ENCODE assay signal across 11 cellular contexts in the genomic region with DNA sequence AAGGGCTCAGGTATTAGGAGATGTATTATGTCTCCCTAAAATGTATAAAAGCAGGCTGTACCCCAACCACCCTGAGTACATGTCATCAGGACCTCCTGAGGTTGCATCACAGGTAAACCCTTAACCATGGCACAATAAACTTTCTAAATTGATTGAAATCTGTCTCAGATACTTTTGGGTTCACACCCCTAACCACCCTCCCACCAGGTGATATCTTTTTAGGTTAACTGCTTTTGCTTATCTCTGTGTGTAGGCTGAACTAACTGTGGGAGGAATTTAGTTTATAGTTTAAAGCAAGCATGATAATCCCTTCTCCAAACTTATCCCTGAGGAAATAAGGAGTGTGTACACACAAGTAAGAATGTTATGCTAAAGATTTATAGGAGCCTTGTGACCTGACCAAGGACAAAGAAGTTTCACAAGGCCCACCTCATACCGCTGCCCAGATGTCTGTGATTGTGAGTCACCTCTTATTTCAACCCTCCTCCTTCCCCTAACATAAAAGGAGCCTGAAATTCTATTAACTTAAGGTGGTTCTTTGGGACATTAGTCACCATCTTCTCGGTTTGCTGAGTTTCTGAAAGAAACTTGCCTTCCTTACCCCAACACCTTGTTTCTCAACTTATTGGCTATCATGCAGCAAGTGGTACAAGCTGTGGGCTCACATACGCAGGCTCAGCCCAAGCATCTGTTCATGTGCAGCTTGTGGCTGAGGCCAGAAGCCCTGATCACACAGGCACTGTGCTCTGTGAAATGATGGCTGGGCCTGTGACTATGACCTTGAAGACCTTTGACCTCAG. TPM values are rescaled to one million over a fixed set of nuclear protein-coding genes. Genes with fewer than 3 reads are reported as not detected.
DNase-seq lines count a peak whose midpoint lies in the region; ATAC-seq, FAIRE-seq and TF ChIP-seq lines count a peak whose summit lies in the region.
"Had no signal": no experiment of that assay in that cellular context is flagged by ENCODE, and none has a peak within 500 bp of the region (broad histone marks: within the 10 kb centered on the region; RNA-seq: fewer than 3 reads in every experiment).

No MANE protein-coding gene starts in this region.

- H3K9me3 Mint-ChIP-seq in progenitor cell of endocrine pancreas (ENCODE audit: low read depth) (no peaks in the 10 kb centered on the region), chondrocyte (ENCODE audit: low read depth) (no peaks in the 10 kb centered on the region)

- H3K27ac Mint-ChIP-seq in progenitor cell of endocrine pancreas = peak overlapping the region; percentile 78
- no peak overlapping the region for H3K27ac Mint-ChIP-seq in chondrocyte (ENCODE audit: unreplicated experiment)

- FAIRE-seq in RCC 7860 (lab: Jason Lieb, UNC) = peak; percentile 89
- FAIRE-seq: colon had no signal

- no peaks in the 10 kb centered on the region for H3K36me3 Mint-ChIP-seq in progenitor cell of endocrine pancreas (ENCODE audit: insufficient read depth)
- no peaks in the 10 kb centered on the region for H3K36me3 Mint-ChIP-seq in chondrocyte (ENCODE audit: low read depth)

- H3K4me1 Mint-ChIP-seq in progenitor cell of endocrine pancreas (ENCODE audit: low read depth) = peaks cover 8% of the 10 kb centered on the region
- H3K4me1 Mint-ChIP-seq in chondrocyte (ENCODE audit: low read depth) = no peaks in the 10 kb centered on the region

- H3K27me3 Mint-ChIP-seq in progenitor cell of endocrine pancreas = peaks cover 8% of the 10 kb centered on the region
- H3K27me3 Mint-ChIP-seq in chondrocyte (ENCODE audit: low read depth) = peaks cover 17% of the 10 kb centered on the region

- DNase-seq in GM04503 (ENCODE audit: low read depth) = peak; percentile 27
- peak; percentile 71 for DNase-seq in RCC 7860 (ENCODE audit: low spot score)
- peak; percentile 79 for DNase-seq in epithelial cell of esophagus (ENCODE audit: low read depth)
- DNase-seq in progenitor cell of endocrine pancreas (ENCODE audit: low spot score, unreplicated experiment) = no peak
- DNase-seq in NCI-H2196 (lab: John Stamatoyannopoulos, UW; ENCODE audit: unreplicated experiment) = no peak
- DNase-seq in chondrocyte (ENCODE audit: low spot score) = no peak
- DNase-seq: NCI-H2107, Right ventricle myocardium superior had no signal

- H3K4me3 ChIP-seq in epithelial cell of esophagus (ENCODE audit: low read length) = no peak overlapping the region

- no peak for TF ChIP-seq CTCF in epithelial cell of esophagus (IDR thresholded peaks at IDR 0.05; ENCODE audit: insufficient read depth, low read depth, low read length, missing control alignments)
- TF ChIP-seq CTCF in progenitor cell of endocrine pancreas (IDR thresholded peaks at IDR 0.05; ENCODE audit: unreplicated experiment) = no peak
- TF ChIP-seq CTCF in chondrocyte (IDR thresholded peaks at IDR 0.05) = no peak

- H3K4me3 Mint-ChIP-seq in progenitor cell of endocrine pancreas (ENCODE audit: low read depth) = no peak overlapping the region
- H3K4me3 Mint-ChIP-seq in chondrocyte (ENCODE audit: unreplicated experiment) = no peak overlapping the region

- ATAC-seq in GM21526 (IDR thresholded peaks at IDR 0.05; ENCODE audit: low FRiP score, unreplicated experiment) = no peak
- no peak for ATAC-seq in GM18867 (IDR thresholded peaks at IDR 0.05; ENCODE audit: unreplicated experiment)

RNA-seq across cellular contexts. Expression of gene PRSS22, which starts 11.3 kb away (rescaled TPM):
- total RNA-seq in progenitor cell of endocrine pancreas (23.3 and 25.9 TPM in 2 replicates), chondrocyte (not detected in 3 replicates)
- total RNA-seq: Right ventricle myocardium superior had no signal

RNA-seq across cellular contexts. Expression of gene ZG16B, which starts 16.6 kb away (rescaled TPM):
- total RNA-seq in progenitor cell of endocrine pancreas (not detected in 2 replicates), chondrocyte (2.1 to 2.6 TPM in 2 of 3 replicates, not detected in the other)
- total RNA-seq: Right ventricle myocardium superior had no signal

RNA-seq across cellular contexts. Expression of gene PRSS21, which starts 29.7 kb away (rescaled TPM):
- total RNA-seq in progenitor cell of endocrine pancreas (not detected in 2 replicates), chondrocyte (not detected in 3 replicates)
- total RNA-seq: Right ventricle myocardium superior had no signal

RNA-seq across cellular contexts. Expression of gene FLYWCH2, which starts 36.3 kb away (rescaled TPM):
- total RNA-seq in progenitor cell of endocrine pancreas (26.3 and 26.9 TPM in 2 replicates), chondrocyte (33.4 to 43.1 TPM (median 34.7 TPM) in 3 replicates)

RNA-seq across cellular contexts. Expression of gene PRSS41, which starts 48.4 kb away (rescaled TPM):
- total RNA-seq in progenitor cell of endocrine pancreas = not detected in 2 replicates
- not detected in 3 replicates for total RNA-seq in chondrocyte
- total RNA-seq: Right ventricle myocardium superior had no signal

Comparison
In these comparisons a context has a peak if more than half of its experiments do, and no peak if none do; other contexts are left out.
1. DNase-seq: peak in GM04503 (single experiment), RCC 7860 (single experiment) and epithelial cell of esophagus (single experiment); none in progenitor cell of endocrine pancreas (single experiment), NCI-H2196 (single experiment) and chondrocyte (single experiment).
2. RNA of gene PRSS22, which starts 11.3 kb away (total RNA-seq): 23.3 to 25.9 TPM in progenitor cell of endocrine pancreas; not detected in chondrocyte; every median in the first group is over 10 times any median in the second.